Comparison of ENCODE assay signal across 19 cellular contexts in genomic region chr21:41295721-41296254, GRCh38. TPM values are rescaled to one million over a fixed set of nuclear protein-coding genes. Genes with fewer than 3 reads are reported as not detected.
DNase-seq lines count a peak whose midpoint lies in the region; ATAC-seq and TF ChIP-seq lines count a peak whose summit lies in the region.
"Had no signal": no experiment of that assay in that cellular context is flagged by ENCODE, and none has a peak within 500 bp of the region (broad histone marks: within the 10 kb centered on the region; RNA-seq: fewer than 3 reads in every experiment).

No MANE protein-coding gene starts in this region.

- no peaks in the 10 kb centered on the region for H3K79me2 ChIP-seq in PC-9 (ENCODE audit: low read depth)

- H3K9me2 ChIP-seq in PC-9 (ENCODE audit: insufficient read depth) = no peaks in the 10 kb centered on the region

- H3K36me3 ChIP-seq in PC-9 (ENCODE audit: low read depth) (no peaks in the 10 kb centered on the region), esophagus muscularis mucosa (no peaks in the 10 kb centered on the region), mucosa of descending colon (ENCODE audit: low read depth) (no peaks in the 10 kb centered on the region), upper lobe of right lung (no peaks in the 10 kb centered on the region)
- H3K36me3 ChIP-seq: BLaER1 had no signal

- H3K4me2 ChIP-seq in PC-9 = no peak overlapping the region
- H3K4me2 ChIP-seq: BLaER1 had no signal

- TF ChIP-seq EP300 in esophagus muscularis mucosa (IDR thresholded peaks at IDR 0.05) = no peak

- no TSS peak for BruUV-seq in PC-9 (replicated peaks; lab: Mats Ljungman, UMichigan)

- no peak for TF ChIP-seq POLR2A in esophagus muscularis mucosa (IDR thresholded peaks at IDR 0.05; ENCODE audit: low read depth)

- H3K9me3 ChIP-seq in PC-9 (ENCODE audit: insufficient read depth, low read depth) = no peaks in the 10 kb centered on the region
- peaks cover 0 to 7% (median 0%) of the 10 kb centered on the region in 4 donors for H3K9me3 ChIP-seq in esophagus muscularis mucosa
- H3K9me3 ChIP-seq in mucosa of descending colon = no peaks in the 10 kb centered on the region
- H3K9me3 ChIP-seq in upper lobe of right lung = no peaks in the 10 kb centered on the region

- H2AFZ ChIP-seq in PC-9 = no peak overlapping the region

- no peaks in the 10 kb centered on the region for H3F3A ChIP-seq in PC-9 (ENCODE audit: insufficient read depth, low read depth)

- intact Hi-C loops in PC-9 (cut with micrococcal nuclease; ENCODE audit: unreplicated experiment) (no loop called here), esophagus muscularis mucosa (cut with DNase I) (loop anchor here (10.0 kb wide), 1 partner anchor 99 kb away; no protein-coding TSS in a partner anchor), mucosa of descending colon (cut with DNase I, micrococcal nuclease) (no loop called here), upper lobe of right lung (cut with DNase I) (no loop called here)

- ATAC-seq in mucosa of descending colon = peak; percentile 75
- peak; percentile 34 for ATAC-seq in upper lobe of right lung
- ATAC-seq in GM19455 (IDR thresholded peaks at IDR 0.05; ENCODE audit: unreplicated experiment) = no peak
- no peak for ATAC-seq in HG03442 (IDR thresholded peaks at IDR 0.05; ENCODE audit: unreplicated experiment)
- ATAC-seq: HCT116 had no signal

- DNase-seq in PC-9 = peak; percentile 13 to 49
- DNase-seq in esophagus muscularis mucosa (ENCODE audit: extremely low spot score) = peak; percentile 39
- DNase-seq in mucosa of descending colon = peak in 2 of 3 donors; percentile 21 to 58
- no peak for DNase-seq in upper lobe of right lung
- DNase-seq in T-helper 2 cell = no peak
- DNase-seq in GM19238 (ENCODE audit: insufficient read length, low spot score) = no peak
- DNase-seq: 8988T; CD4-positive, alpha-beta memory T cell; DMS153; DMS79; GDM1; GOT3; H7; HFFc6 had no signal

- H3K4me1 ChIP-seq in PC-9 (replicated peaks; ENCODE audit: insufficient read depth) (no peaks in the 10 kb centered on the region), esophagus muscularis mucosa (no peaks in the 10 kb centered on the region), mucosa of descending colon (ENCODE audit: low read depth) (no peaks in the 10 kb centered on the region), upper lobe of right lung (no peaks in the 10 kb centered on the region)

- 88% methylated on average over 3 of the region's 4 CpGs for WGBS in esophagus muscularis mucosa

- POLR2A ChIA-PET in PC-9 (lab: Charles Lee; ENCODE audit: unreplicated experiment) = interaction anchor here (0.5 kb wide), 1 partner anchor 23 kb away, joined by 5 read pairs; no protein-coding TSS in a partner anchor

- H3K27ac ChIP-seq in PC-9 (no peak overlapping the region), esophagus muscularis mucosa (replicated peaks in 1 of 4) (no peak overlapping the region), upper lobe of right lung (no peak overlapping the region)
- H3K27ac ChIP-seq: BLaER1 had no signal

- CTCF ChIA-PET in PC-9 (lab: Charles Lee) = no interaction called here

- H3K4me3 ChIP-seq in PC-9 = no peak overlapping the region
- H3K4me3 ChIP-seq in esophagus muscularis mucosa = no peak overlapping the region
- H3K4me3 ChIP-seq in mucosa of descending colon = no peak overlapping the region
- no peak overlapping the region for H3K4me3 ChIP-seq in upper lobe of right lung
- H3K4me3 ChIP-seq: BLaER1 had no signal

- H3K27me3 ChIP-seq in PC-9 (ENCODE audit: insufficient read depth, low read depth) = no peaks in the 10 kb centered on the region
- peaks cover 0 to 45% (median 0%) of the 10 kb centered on the region in 4 donors for H3K27me3 ChIP-seq in esophagus muscularis mucosa
- H3K27me3 ChIP-seq in upper lobe of right lung = peaks cover 29% of the 10 kb centered on the region
- H3K27me3 ChIP-seq: BLaER1 had no signal

- H4K20me1 ChIP-seq in PC-9 (ENCODE audit: insufficient read depth) = no peaks in the 10 kb centered on the region
- H4K20me1 ChIP-seq: BLaER1 had no signal

- TF ChIP-seq CTCF in PC-9 (conservative IDR thresholded peaks at IDR 0.05) = no peak
- TF ChIP-seq CTCF in esophagus muscularis mucosa (IDR thresholded peaks at IDR 0.05) = no peak
- TF ChIP-seq CTCF in mucosa of descending colon (IDR thresholded peaks at IDR 0.05) = no peak
- TF ChIP-seq CTCF in upper lobe of right lung (IDR thresholded peaks at IDR 0.05) = no peak

RNA-seq across cellular contexts. Expression of gene FAM3B, which starts 20.8 kb away (rescaled TPM):
- not detected in 2 replicates for total RNA-seq in PC-9 (2021)
- total RNA-seq in esophagus muscularis mucosa = under 1 TPM in 1 of 4 donors, not detected in 3; 0.45 TPM
- total RNA-seq in mucosa of descending colon = 1 to 10 TPM in 1 of 3 donors, under 1 TPM in 1, not detected in 1; 0.70 to 2.3 TPM
- 5.2 TPM for total RNA-seq in upper lobe of right lung
- total RNA-seq: A673; CD4-positive, alpha-beta memory T cell; HFFc6 had no signal

Comparison
In these comparisons a context has a peak if more than half of its experiments do, and no peak if none do; other contexts are left out.
1. DNase-seq: peak in PC-9 (2 of 2), esophagus muscularis mucosa (single experiment) and mucosa of descending colon (2 of 3); none in upper lobe of right lung (single experiment), T-helper 2 cell (0 of 5) and GM19238 (single experiment).
2. ATAC-seq: peak in mucosa of descending colon (single experiment) and upper lobe of right lung (single experiment); none in GM19455 (single experiment) and HG03442 (single experiment).